Comparison of ENCODE assay signal across 12 cellular contexts in genomic region chr9:87675906-87676515, GRCh38.
"Had no signal": no experiment of that assay in that cellular context is flagged by ENCODE, and none has a peak within 500 bp of the region (broad histone marks: within the 10 kb centered on the region; RNA-seq: fewer than 3 reads in every experiment).

No MANE protein-coding gene starts in this region.

- H3K4me3 Mint-ChIP-seq: activated B cell treated with CpG ODN at 0.5 μM for 24 hours; activated CD4-positive, alpha-beta T cell treated with anti-CD3 and anti-CD28 coated beads, Interleukin-2, amount 10 ng/mL, durations not matched to agents 7 days and 5 days; activated naive CD4-positive, alpha-beta T cell treated with anti-CD3 and anti-CD28 coated beads for 36 hours; activated T-helper 17 cell treated with anti-CD3 and anti-CD28 coated beads, Interleukin-2, amount 50 U/mL, for 72 hours; nephron progenitor cell had no signal

- H3K9me3 Mint-ChIP-seq: activated B cell treated with CpG ODN at 0.5 μM for 24 hours; activated CD4-positive, alpha-beta T cell treated with anti-CD3 and anti-CD28 coated beads, Interleukin-2, amount 10 ng/mL, durations not matched to agents 7 days and 5 days; activated naive CD4-positive, alpha-beta T cell treated with anti-CD3 and anti-CD28 coated beads for 36 hours; activated T-helper 17 cell treated with anti-CD3 and anti-CD28 coated beads, Interleukin-2, amount 50 U/mL, for 72 hours; nephron progenitor cell had no signal

- ATAC-seq: activated T-helper 17 cell treated with anti-CD3 and anti-CD28 coated beads, Interleukin-2, amount 50 U/mL, for 72 hours; foreskin keratinocyte; mucosa of descending colon; SK-N-SH treated with all-trans-retinoic acid at 6 μM for 48 hours had no signal

- H3K27ac ChIP-seq: foreskin keratinocyte, ovary, tibial nerve had no signal

- H3K36me3 ChIP-seq: ovary, tibial nerve had no signal

- H3K27ac Mint-ChIP-seq: activated B cell treated with CpG ODN at 0.5 μM for 24 hours; activated CD4-positive, alpha-beta T cell treated with anti-CD3 and anti-CD28 coated beads, Interleukin-2, amount 10 ng/mL, durations not matched to agents 7 days and 5 days; activated naive CD4-positive, alpha-beta T cell treated with anti-CD3 and anti-CD28 coated beads for 36 hours had no signal

- H3K27me3 Mint-ChIP-seq: activated B cell treated with CpG ODN at 0.5 μM for 24 hours; activated CD4-positive, alpha-beta T cell treated with anti-CD3 and anti-CD28 coated beads, Interleukin-2, amount 10 ng/mL, durations not matched to agents 7 days and 5 days had no signal

- H3K9me3 ChIP-seq: mucosa of descending colon, ovary, tibial nerve had no signal

- H3K4me3 ChIP-seq: mucosa of descending colon, ovary, tibial nerve had no signal

- DNase-seq: activated B cell treated with CpG ODN at 0.5 μM for 24 hours; activated CD4-positive, alpha-beta T cell treated with anti-CD3 and anti-CD28 coated beads, Interleukin-2, amount 10 ng/mL, durations not matched to agents 7 days and 5 days; activated naive CD4-positive, alpha-beta T cell treated with anti-CD3 and anti-CD28 coated beads for 36 hours; foreskin keratinocyte; mucosa of descending colon; nephron progenitor cell; ovary; stimulated activated CD4-positive, alpha-beta T cell treated with anti-CD3 and anti-CD28 coated beads, Interleukin-4, amount 100 ng/mL, for 1 hour; stimulated activated CD8-positive, alpha-beta memory T cell treated with anti-CD3 and anti-CD28 coated beads, Interleukin-4, amount 100 ng/mL, for 48 hours had no signal

- H3K4me1 Mint-ChIP-seq: activated B cell treated with CpG ODN at 0.5 μM for 24 hours; activated T-helper 17 cell treated with anti-CD3 and anti-CD28 coated beads, Interleukin-2, amount 50 U/mL, for 72 hours had no signal

- H3K27me3 ChIP-seq: foreskin keratinocyte, ovary, tibial nerve had no signal
